Comparison of ENCODE assay signal across 25 cellular contexts in genomic region chr15:63258658-63259057, GRCh38.
"Had no signal": no experiment of that assay in that cellular context is flagged by ENCODE, and none has a peak within 500 bp of the region (broad histone marks: within the 10 kb centered on the region; RNA-seq: fewer than 3 reads in every experiment).

No MANE protein-coding gene starts in this region.

- H3K4me3 Mint-ChIP-seq: activated CD4-positive, alpha-beta T cell treated with anti-CD3 and anti-CD28 coated beads, Interleukin-2, amount 10 ng/mL, durations not matched to agents 7 days and 5 days; central memory CD8-positive, alpha-beta T cell; dendritic cell treated with granulocyte-macrophage colony-stimulating factor and Interleukin-4, amounts not matched to agents 40 ng/mL and 50 ng/mL, for 4 days; nephron; T-cell; T-helper 2 cell treated with Interferon-gamma antibody and Interleukin-4, amounts not matched to agents 5 μg/mL and 100 μg/mL, for 36 hours had no signal

- H3K9me3 Mint-ChIP-seq: activated CD4-positive, alpha-beta T cell treated with anti-CD3 and anti-CD28 coated beads, Interleukin-2, amount 10 ng/mL, durations not matched to agents 7 days and 5 days; central memory CD8-positive, alpha-beta T cell; dendritic cell treated with granulocyte-macrophage colony-stimulating factor and Interleukin-4, amounts not matched to agents 40 ng/mL and 50 ng/mL, for 4 days; nephron; T-cell; T-helper 2 cell treated with Interferon-gamma antibody and Interleukin-4, amounts not matched to agents 5 μg/mL and 100 μg/mL, for 36 hours had no signal

- H3K27ac Mint-ChIP-seq: activated CD4-positive, alpha-beta T cell treated with anti-CD3 and anti-CD28 coated beads, Interleukin-2, amount 10 ng/mL, durations not matched to agents 7 days and 5 days; dendritic cell treated with granulocyte-macrophage colony-stimulating factor and Interleukin-4, amounts not matched to agents 40 ng/mL and 50 ng/mL, for 4 days; nephron; T-cell; T-helper 2 cell treated with Interferon-gamma antibody and Interleukin-4, amounts not matched to agents 5 μg/mL and 100 μg/mL, for 36 hours had no signal

- H3K27ac ChIP-seq: esophagus squamous epithelium, left lung, lower lobe of right lung, thoracic aorta had no signal

- H3K27me3 Mint-ChIP-seq: activated CD4-positive, alpha-beta T cell treated with anti-CD3 and anti-CD28 coated beads, Interleukin-2, amount 10 ng/mL, durations not matched to agents 7 days and 5 days; central memory CD8-positive, alpha-beta T cell; dendritic cell treated with granulocyte-macrophage colony-stimulating factor and Interleukin-4, amounts not matched to agents 40 ng/mL and 50 ng/mL, for 4 days; T-cell had no signal

- FAIRE-seq: bronchial epithelial cell, frontal cortex, urothelium cell line had no signal

- DNase-seq: activated CD4-positive, alpha-beta T cell treated with anti-CD3 and anti-CD28 coated beads, Interleukin-2, amount 10 ng/mL, durations not matched to agents 7 days and 5 days; activated CD8-positive, alpha-beta memory T cell treated with anti-CD3 and anti-CD28 coated beads for 24 hours; activated effector memory CD4-positive, alpha-beta T cell treated with Interleukin-2 at 50 U/mL for 16 hours; activated naive CD4-positive, alpha-beta T cell treated with Interleukin-2 at 50 U/mL for 16 hours; activated T-cell treated with anti-CD3 and anti-CD28 coated beads, Interleukin-2, amount 50 U/mL, for 48 hours; anterior cingulate cortex; esophagus squamous epithelium; kidney glomerular epithelial cell; left lung; lower lobe of right lung; mesendoderm; posterior cingulate gyrus; right cardiac atrium; stimulated activated CD4-positive, alpha-beta T cell treated with anti-CD3 and anti-CD28 coated beads, Interleukin-2, amount 100 ng/mL, for 48 hours; stimulated activated naive CD4-positive, alpha-beta T cell treated with Interleukin-2 at 50 U/mL for 16 hours; T-cell; trophoblast cell had no signal

- H3K4me3 ChIP-seq: esophagus squamous epithelium, left lung, lower lobe of right lung, thoracic aorta had no signal

- H3K9me3 ChIP-seq: esophagus squamous epithelium, left lung, lower lobe of right lung, thoracic aorta had no signal

- H3K27me3 ChIP-seq: esophagus squamous epithelium, left lung had no signal

- ATAC-seq: left lung, lower lobe of right lung, right cardiac atrium, T-cell had no signal
